In genomic region chr12:31289443-31289842, GRCh38 we compare ENCODE assay signal across 24 cellular contexts.
"Had no signal": no experiment of that assay in that cellular context is flagged by ENCODE, and none has a peak within 500 bp of the region (broad histone marks: within the 10 kb centered on the region; RNA-seq: fewer than 3 reads in every experiment).

No MANE protein-coding gene starts in this region.

- H3K27ac ChIP-seq: brain microvascular endothelial cell, coronary artery, dorsolateral prefrontal cortex, right lobe of liver, thoracic aorta, upper lobe of left lung, vagina had no signal

- H3K27ac Mint-ChIP-seq: activated naive CD8-positive, alpha-beta T cell treated with anti-CD3 and anti-CD28 coated beads, Interleukin-2, amount 10 ng/mL, durations not matched to agents 7 days and 5 days; T-helper 2 cell treated with Interferon-gamma antibody and Interleukin-4, amounts not matched to agents 5 μg/mL and 100 μg/mL, for 36 hours had no signal

- H3K9me3 ChIP-seq: right lobe of liver, thoracic aorta, upper lobe of left lung, vagina had no signal

- H3K4me3 Mint-ChIP-seq: activated naive CD4-positive, alpha-beta T cell treated with anti-CD3 and anti-CD28 coated beads for 36 hours; activated naive CD8-positive, alpha-beta T cell treated with anti-CD3 and anti-CD28 coated beads, Interleukin-2, amount 10 ng/mL, durations not matched to agents 7 days and 5 days; activated T-cell treated with anti-CD3 and anti-CD28 coated beads, Interleukin-2, amount 50 U/mL, for 72 hours; naive thymus-derived CD8-positive, alpha-beta T cell; stimulated activated naive CD8-positive, alpha-beta T cell treated with anti-CD3 and anti-CD28 coated beads, Interleukin-15, Interleukin-2, amounts not matched to agents 100 ng/mL and 50 ng/mL, for 24 hours; T-helper 2 cell treated with Interferon-gamma antibody and Interleukin-4, amounts not matched to agents 5 μg/mL and 100 μg/mL, for 36 hours had no signal

- H3K27me3 Mint-ChIP-seq: activated naive CD8-positive, alpha-beta T cell treated with anti-CD3 and anti-CD28 coated beads, Interleukin-2, amount 10 ng/mL, durations not matched to agents 7 days and 5 days; naive thymus-derived CD8-positive, alpha-beta T cell; stimulated activated naive CD8-positive, alpha-beta T cell treated with anti-CD3 and anti-CD28 coated beads, Interleukin-15, Interleukin-2, amounts not matched to agents 100 ng/mL and 50 ng/mL, for 24 hours had no signal

- H3K27me3 ChIP-seq: brain microvascular endothelial cell, dorsolateral prefrontal cortex, right lobe of liver, upper lobe of left lung, vagina had no signal

- H3K4me1 ChIP-seq: right lobe of liver, upper lobe of left lung, vagina had no signal

- H3K9me3 Mint-ChIP-seq: activated naive CD4-positive, alpha-beta T cell treated with anti-CD3 and anti-CD28 coated beads for 36 hours; activated naive CD8-positive, alpha-beta T cell treated with anti-CD3 and anti-CD28 coated beads, Interleukin-2, amount 10 ng/mL, durations not matched to agents 7 days and 5 days; activated T-cell treated with anti-CD3 and anti-CD28 coated beads, Interleukin-2, amount 50 U/mL, for 72 hours; naive thymus-derived CD8-positive, alpha-beta T cell; stimulated activated naive CD8-positive, alpha-beta T cell treated with anti-CD3 and anti-CD28 coated beads, Interleukin-15, Interleukin-2, amounts not matched to agents 100 ng/mL and 50 ng/mL, for 24 hours; T-helper 2 cell treated with Interferon-gamma antibody and Interleukin-4, amounts not matched to agents 5 μg/mL and 100 μg/mL, for 36 hours had no signal

- ATAC-seq: activated T-cell treated with anti-CD3 and anti-CD28 coated beads, Interleukin-2, amount 50 U/mL, for 72 hours; left ventricle myocardium superior; naive thymus-derived CD8-positive, alpha-beta T cell; right lobe of liver had no signal

- DNase-seq: activated CD4-positive, alpha-beta T cell treated with anti-CD3 and anti-CD28 coated beads for 48 hours; activated CD4-positive, alpha-beta T cell treated with anti-CD3 and anti-CD28 coated beads, Interleukin-2, amount 50 U/mL, for 48 hours; activated CD4-positive, CD25-positive, alpha-beta regulatory T cell; activated effector memory CD4-positive, alpha-beta T cell treated with anti-CD3 and anti-CD28 coated beads, Interleukin-2, amount 50 U/mL, for 16 hours; activated naive CD4-positive, alpha-beta T cell treated with anti-CD3 and anti-CD28 coated beads for 36 hours; activated naive CD8-positive, alpha-beta T cell treated with anti-CD3 and anti-CD28 coated beads, Interleukin-2, amount 10 ng/mL, durations not matched to agents 7 days and 5 days; activated T-cell treated with anti-CD3 and anti-CD28 coated beads, Interleukin-2, amount 50 U/mL, for 72 hours; amniotic stem cell; brain microvascular endothelial cell; dorsolateral prefrontal cortex; effector memory CD4-positive, alpha-beta T cell; islet precursor cell; left ventricle myocardium superior; naive thymus-derived CD8-positive, alpha-beta T cell; posterior cingulate gyrus; right lobe of liver; stimulated activated CD4-positive, alpha-beta T cell treated with anti-CD3 and anti-CD28 coated beads, Interleukin-12 subunit alpha, Interleukin-12 subunit beta, amount 100 ng/mL, for 4 hours; stimulated activated CD4-positive, alpha-beta T cell treated with anti-CD3 and anti-CD28 coated beads, Interleukin-4, amount 100 ng/mL, for 1 hour; upper lobe of left lung had no signal

- H3K4me3 ChIP-seq: coronary artery, dorsolateral prefrontal cortex, right lobe of liver, thoracic aorta, upper lobe of left lung, vagina had no signal
